Comparison of ENCODE assay signal across 1 cellular context in genomic region chr12:57549909-57550627, GRCh38.
A peak's percentile ranks its signal among the peaks of the same experiment; 100 is the strongest.
TF ChIP-seq lines count a peak whose summit lies in the region.

Gene KIF5A, plus strand, starts transcription at chr12:57550044. Its CDS starts 228 bp downstream, at chr12:57550272.

TF ChIP-seq in K562, 482 proteins besides CTCF, POLR2A, EP300 and RAD21 (continued from another document and continues in another):
- TF ChIP-seq ZNF407 (IDR thresholded peaks at IDR 0.05; ENCODE audit: low read depth) = no peak
- peak; percentile 18; the same call in 1 of the 2 replicates for TF ChIP-seq MYC (IDR thresholded peaks at IDR 0.05; ENCODE audit: low read depth, low read length)
- no peak for TF ChIP-seq MYC (CRISPR knock-in tag; IDR thresholded peaks at IDR 0.05; ENCODE audit: borderline replicate concordance, low read depth)
- no peak for TF ChIP-seq PTTG1 (tag; IDR thresholded peaks at IDR 0.05; ENCODE audit: low read depth)
- TF ChIP-seq CCAR2 (IDR thresholded peaks at IDR 0.05; ENCODE audit: low read depth, low read length) = no peak
- no peak for TF ChIP-seq POLR3A (IDR thresholded peaks at IDR 0.05; ENCODE audit: borderline replicate concordance, extremely low read depth, insufficient read depth, insufficient read length)
- TF ChIP-seq ZNF124 (CRISPR knock-in tag; IDR thresholded peaks at IDR 0.05) = no peak
- no peak for TF ChIP-seq HNRNPH1 (optimal IDR thresholded peaks at IDR 0.05; ENCODE audit: low read depth, low read length)
- TF ChIP-seq ZNF398 (CRISPR knock-in tag; IDR thresholded peaks at IDR 0.05) = no peak
- TF ChIP-seq FOXJ3 (CRISPR knock-in tag; IDR thresholded peaks at IDR 0.05) = no peak
- TF ChIP-seq HDAC3 (IDR thresholded peaks at IDR 0.05; ENCODE audit: borderline replicate concordance, partially characterized antibody) = no peak
- TF ChIP-seq PURB (CRISPR knock-in tag; IDR thresholded peaks at IDR 0.05; ENCODE audit: low read depth) = no peak
- no peak for TF ChIP-seq ZNF174 (CRISPR knock-in tag; IDR thresholded peaks at IDR 0.05)
- no peak for TF ChIP-seq STAT5A (IDR thresholded peaks at IDR 0.05; ENCODE audit: borderline replicate concordance, low read length)
- TF ChIP-seq THRB (CRISPR knock-in tag; conservative IDR thresholded peaks at IDR 0.05) = no peak
- TF ChIP-seq ZNF134 (CRISPR knock-in tag; conservative IDR thresholded peaks at IDR 0.05) = no peak
- TF ChIP-seq XRCC5 (IDR thresholded peaks at IDR 0.05; ENCODE audit: low read depth, low read length) = 0 out of 2 replicates have a peak, but pooled peaks have one; percentile 37
- no peak for TF ChIP-seq TRIM28 (IDR thresholded peaks at IDR 0.05)
- no peak for TF ChIP-seq SMARCA5 (IDR thresholded peaks at IDR 0.05)
- peak; percentile 59; the same call in 1 of the 2 replicates for TF ChIP-seq SMARCC2 (IDR thresholded peaks at IDR 0.05; ENCODE audit: low read depth)
- TF ChIP-seq MLX (CRISPR knock-in tag; conservative IDR thresholded peaks at IDR 0.05) = no peak
- TF ChIP-seq MYBL2 (IDR thresholded peaks at IDR 0.05; ENCODE audit: low read depth) = no peak
- TF ChIP-seq MYBL2 (CRISPR knock-in tag; IDR thresholded peaks at IDR 0.05; ENCODE audit: borderline replicate concordance) = no peak
- TF ChIP-seq TBP (optimal IDR thresholded peaks at IDR 0.05; ENCODE audit: low read depth, low read length) = peak; percentile 55
- TF ChIP-seq ZNF133 (CRISPR knock-in tag; IDR thresholded peaks at IDR 0.05) = no peak
- no peak for TF ChIP-seq MAFG (tag; conservative IDR thresholded peaks at IDR 0.05)
- no peak for TF ChIP-seq ZNF717 (CRISPR knock-in tag; IDR thresholded peaks at IDR 0.05)
- peak; percentile 77 for TF ChIP-seq VEZF1 (CRISPR knock-in tag; IDR thresholded peaks at IDR 0.05)
- TF ChIP-seq KLF16 (IDR thresholded peaks at IDR 0.05) = no peak
- TF ChIP-seq ILK (tag; IDR thresholded peaks at IDR 0.05; ENCODE audit: borderline replicate concordance, low read depth) = no peak
- TF ChIP-seq FOXP1 (CRISPR knock-in tag; IDR thresholded peaks at IDR 0.05) = peak; percentile 54; the same call in 1 of the 2 replicates
- no peak for TF ChIP-seq ZNF707 (CRISPR knock-in tag; conservative IDR thresholded peaks at IDR 0.05)
- no peak for TF ChIP-seq EWSR1 (IDR thresholded peaks at IDR 0.05; ENCODE audit: borderline replicate concordance, low read depth, partially characterized antibody)
- no peak for TF ChIP-seq ZBTB2 (IDR thresholded peaks at IDR 0.05)
- no peak for TF ChIP-seq PRPF4 (IDR thresholded peaks at IDR 0.05; ENCODE audit: insufficient read depth, low read depth, low read length, poor library complexity, severe bottlenecking)
- no peak for TF ChIP-seq PHB (CRISPR knock-in tag; IDR thresholded peaks at IDR 0.05)
- peak; percentile 61 for TF ChIP-seq CCNT2 (IDR thresholded peaks at IDR 0.05; ENCODE audit: borderline replicate concordance, extremely low read depth, insufficient read length, low read depth, low read length)
- no peak for TF ChIP-seq DNMT1 (IDR thresholded peaks at IDR 0.05)
- TF ChIP-seq POU5F1 (IDR thresholded peaks at IDR 0.05; ENCODE audit: borderline replicate concordance, low read depth, low read length, partially characterized antibody) = no peak
- no peak for TF ChIP-seq JUND (IDR thresholded peaks at IDR 0.05; ENCODE audit: borderline replicate concordance, low read depth, low read length)
- TF ChIP-seq JUND (tag; IDR thresholded peaks at IDR 0.05; ENCODE audit: borderline replicate concordance, low read depth, low read length) = no peak
- no peak for TF ChIP-seq MITF (IDR thresholded peaks at IDR 0.05)
- TF ChIP-seq JUN (IDR thresholded peaks at IDR 0.05; ENCODE audit: borderline replicate concordance, low read depth, low read length) = no peak
- TF ChIP-seq JUN (CRISPR knock-in tag; IDR thresholded peaks at IDR 0.05; ENCODE audit: borderline replicate concordance) = no peak
- no peak for TF ChIP-seq ZNF780A (CRISPR knock-in tag; IDR thresholded peaks at IDR 0.05)
- 0 out of 2 replicates have a peak, but pooled peaks have one; percentile 27 for TF ChIP-seq ZNF263 (CRISPR knock-in tag; IDR thresholded peaks at IDR 0.05; ENCODE audit: borderline replicate concordance)
- no peak for TF ChIP-seq HLTF (IDR thresholded peaks at IDR 0.05)
- no peak for TF ChIP-seq LARP7 (IDR thresholded peaks at IDR 0.05)
- TF ChIP-seq FOXO4 (CRISPR knock-in tag; IDR thresholded peaks at IDR 0.05) = no peak
- TF ChIP-seq FOS (IDR thresholded peaks at IDR 0.05; ENCODE audit: extremely low read depth, insufficient read length) = no peak
